Comparison of ENCODE assay signal across 1 cellular context in the genomic region with DNA sequence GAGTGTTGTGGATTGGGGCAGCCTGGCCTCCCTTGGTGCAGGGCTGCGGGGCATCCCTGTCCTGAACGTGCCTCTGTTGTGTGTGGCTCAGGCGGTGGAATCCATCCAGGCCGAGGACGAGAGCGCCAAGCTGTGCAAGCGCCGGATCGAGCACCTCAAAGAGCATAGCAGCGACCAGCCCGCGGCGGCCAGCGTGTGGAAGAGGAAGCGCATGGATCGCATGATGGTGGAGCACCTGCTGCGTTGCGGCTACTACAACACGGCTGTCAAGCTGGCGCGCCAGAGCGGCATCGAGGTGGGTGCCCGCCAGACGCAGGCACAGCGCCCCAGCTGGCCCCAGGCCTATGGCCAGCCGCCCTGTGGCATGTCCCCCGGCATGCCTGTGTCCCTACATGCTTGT.
TF ChIP-seq lines count a peak whose summit lies in the region.

No MANE protein-coding gene starts in this region.

TF ChIP-seq in H1, 55 proteins besides CTCF, POLR2A, EP300 and RAD21:
- TF ChIP-seq JUN (IDR thresholded peaks at IDR 0.05; ENCODE audit: low read depth, low read length): no peak
- no peak for TF ChIP-seq RNF2 (IDR thresholded peaks at IDR 0.05; ENCODE audit: borderline replicate concordance, low read depth, low read length, missing control alignments, poor library complexity, severe bottlenecking)
- no peak for TF ChIP-seq CHD1 (IDR thresholded peaks at IDR 0.05; ENCODE audit: low read depth, low read length)
- TF ChIP-seq MAFK (IDR thresholded peaks at IDR 0.05; ENCODE audit: low read depth, low read length): no peak
- TF ChIP-seq CEBPB (IDR thresholded peaks at IDR 0.05; ENCODE audit: low read depth, low read length): no peak
